Comparison of ENCODE assay signal across 9 cellular contexts in genomic region chr13:59356607-59357006, GRCh38.
DNase-seq lines count a peak whose midpoint lies in the region; ATAC-seq and TF ChIP-seq lines count a peak whose summit lies in the region.
"Had no signal": no experiment of that assay in that cellular context is flagged by ENCODE, and none has a peak within 500 bp of the region (broad histone marks: within the 10 kb centered on the region; RNA-seq: fewer than 3 reads in every experiment).

No MANE protein-coding gene starts in this region.

- ATAC-seq in Right ventricle myocardium superior (ENCODE audit: poor library complexity) (peak; percentile 91), GM21717 (IDR thresholded peaks at IDR 0.05; ENCODE audit: unreplicated experiment) (no peak), GM19328 (IDR thresholded peaks at IDR 0.05; ENCODE audit: unreplicated experiment) (no peak)

- H3K27me3 ChIP-seq in HL-60 (ENCODE audit: insufficient read depth, poor library complexity, severe bottlenecking) (no peaks in the 10 kb centered on the region), SJCRH30 (no peaks in the 10 kb centered on the region), sigmoid colon (no peaks in the 10 kb centered on the region)
- H3K27me3 ChIP-seq: SJSA1 had no signal

- intact Hi-C loops in Right ventricle myocardium superior (cut with DNase I), result no loop called here
- intact Hi-C loops in sigmoid colon (cut with DNase I), result no loop called here

- H3K4me1 ChIP-seq in SJCRH30 (peaks cover 6% of the 10 kb centered on the region; the same call in 1 of the 2 replicates), sigmoid colon (peaks cover 0 to 48% (median 33%) of the 10 kb centered on the region in 4 donors)
- H3K4me1 ChIP-seq: SJSA1 had no signal

- WGBS in sigmoid colon, 2 donors, result 56 to 66% methylated on average over 8 of the region's 8 CpGs

- no peak for TF ChIP-seq EP300 in sigmoid colon (IDR thresholded peaks at IDR 0.05)

- H3K9me3 ChIP-seq in SJCRH30 (replicated peaks) (no peaks in the 10 kb centered on the region), sigmoid colon (no peaks in the 10 kb centered on the region)
- H3K9me3 ChIP-seq: SJSA1 had no signal

- peak overlapping the region; percentile 27; the same call in 1 of the 2 replicates for H3K27ac ChIP-seq in HL-60 (replicated peaks)
- peak overlapping the region; percentile 60 for H3K27ac ChIP-seq in SJCRH30
- H3K27ac ChIP-seq in sigmoid colon, result peak overlapping the region in 3 of 4 donors; percentile 27 to 55 (median 50)
- H3K27ac ChIP-seq: SJSA1 had no signal

- TF ChIP-seq POLR2A in sigmoid colon (IDR thresholded peaks at IDR 0.05), result no peak

- H3K36me3 ChIP-seq in SJCRH30 (no peaks in the 10 kb centered on the region), sigmoid colon (no peaks in the 10 kb centered on the region)
- H3K36me3 ChIP-seq: SJSA1 had no signal

- TF ChIP-seq CTCF in HL-60 (IDR thresholded peaks at IDR 0.05; ENCODE audit: insufficient read depth, low read length) (no peak), sigmoid colon (IDR thresholded peaks at IDR 0.05) (no peak)

- DNase-seq in HL-60 (ENCODE audit: low read depth in 1 of 2, low spot score in 1 of 2) (peak in 1 of 2 experiments; percentile 41), SJCRH30 (peak; percentile 95 to 98), Right ventricle myocardium superior (peak; percentile 90), sigmoid colon (peak; percentile 88), CD1c-positive myeloid dendritic cell (ENCODE audit: extremely low spot score) (no peak), NCI-H774 (lab: John Stamatoyannopoulos, UW) (no peak)

- no peak overlapping the region for H3K4me3 ChIP-seq in HL-60 (replicated peaks; ENCODE audit: insufficient read depth, low read length)
- H3K4me3 ChIP-seq in SJCRH30, result no peak overlapping the region
- no peak overlapping the region for H3K4me3 ChIP-seq in sigmoid colon
- H3K4me3 ChIP-seq: SJSA1 had no signal

Comparison
In these comparisons a context has a peak if more than half of its experiments do, and no peak if none do; other contexts are left out.
1. DNase-seq: peak in SJCRH30 (2 of 2), Right ventricle myocardium superior (single experiment) and sigmoid colon (single experiment); none in CD1c-positive myeloid dendritic cell (single experiment) and NCI-H774 (single experiment).
2. Peak in every context shown above with its lines, with median percentiles within 50 percentile points of each other: H3K27ac ChIP-seq.